In the genomic region with DNA sequence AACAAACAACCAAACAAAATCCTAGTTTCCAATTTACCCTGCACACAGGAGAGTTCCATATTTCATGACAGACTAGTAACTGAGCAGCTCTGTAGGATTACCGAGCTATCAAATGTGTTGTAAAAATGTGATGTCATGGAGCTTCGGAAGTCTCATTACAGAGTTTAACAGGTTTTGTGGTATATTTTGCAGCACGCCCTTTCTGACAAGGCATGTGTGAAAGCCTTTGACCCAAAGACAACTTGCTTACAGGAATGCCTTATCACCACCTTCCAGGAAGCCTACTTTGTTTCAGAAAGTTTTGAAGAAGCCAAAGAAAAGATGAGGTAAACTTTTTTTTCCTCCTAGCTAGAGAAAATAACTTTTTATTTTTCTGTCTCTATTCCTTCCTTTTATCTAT, we compare ENCODE assay signal across 29 cellular contexts.
"Had no signal": no experiment of that assay in that cellular context is flagged by ENCODE, and none has a peak within 500 bp of the region (broad histone marks: within the 10 kb centered on the region; RNA-seq: fewer than 3 reads in every experiment).

No MANE protein-coding gene starts in this region.

- H3K4me2 ChIP-seq: neural progenitor cell, smooth muscle cell had no signal

- H3K36me3 ChIP-seq: left ventricle myocardium inferior, neural progenitor cell, neutrophil, right atrium auricular region, right lobe of liver, transverse colon, upper lobe of right lung had no signal

- H3K36me3 Mint-ChIP-seq: immature natural killer cell; mesothelial cell of epicardium; naive B cell; natural killer cell; neural progenitor cell; stimulated activated memory B cell treated with anti-CD40 and anti-IgM and Interleukin-4, amounts not matched to agents 10 μg/mL and 1 μg/mL and 100 μg/mL, for 72 hours had no signal

- DNase-seq: hypothalamus; immature natural killer cell; kidney; left colon; left ventricle myocardium inferior; mesendoderm; naive B cell; natural killer cell; nephron progenitor cell; occipital lobe; psoas muscle; right lobe of liver; stimulated activated CD4-positive, alpha-beta T cell treated with anti-CD3 and anti-CD28 coated beads, Interleukin-1b, Interleukin-23, amount 100 ng/mL, for 48 hours; stimulated activated CD4-positive, alpha-beta T cell treated with anti-CD3 and anti-CD28 coated beads, Interleukin-2, amount 100 ng/mL, for 48 hours; stimulated activated CD4-positive, alpha-beta T cell treated with anti-CD3 and anti-CD28 coated beads, Interleukin-4, amount 100 ng/mL, for 4 hours; stimulated activated CD8-positive, alpha-beta memory T cell treated with anti-CD3 and anti-CD28 coated beads, Interleukin-4, amount 100 ng/mL, for 48 hours; stimulated activated naive CD4-positive, alpha-beta T cell treated with Interleukin-2 at 50 U/mL for 16 hours; stimulated activated naive CD8-positive, alpha-beta T cell treated with anti-CD3 and anti-CD28 coated beads, Interleukin-15, amount 100 ng/mL, for 72 hours; substantia nigra; transverse colon; upper lobe of right lung had no signal

- H3K9me3 ChIP-seq: left ventricle myocardium inferior, neutrophil, psoas muscle, right atrium auricular region, right lobe of liver, transverse colon, upper lobe of right lung had no signal

- H3K27me3 Mint-ChIP-seq: stimulated activated naive CD8-positive, alpha-beta T cell treated with anti-CD3 and anti-CD28 coated beads, Interleukin-15, amount 100 ng/mL, for 72 hours had no signal

- H3K9me3 Mint-ChIP-seq: mesothelial cell of epicardium; nephron progenitor cell; neural progenitor cell; stimulated activated memory B cell treated with anti-CD40 and anti-IgM and Interleukin-4, amounts not matched to agents 10 μg/mL and 1 μg/mL and 100 μg/mL, for 72 hours; stimulated activated naive CD8-positive, alpha-beta T cell treated with anti-CD3 and anti-CD28 coated beads, Interleukin-15, amount 100 ng/mL, for 72 hours had no signal

- H3K4me3 ChIP-seq: left ventricle myocardium inferior, lung, neural progenitor cell, psoas muscle, right atrium auricular region, right lobe of liver, smooth muscle cell, transverse colon, upper lobe of right lung had no signal

- H3K4me3 Mint-ChIP-seq: immature natural killer cell; mesothelial cell of epicardium; naive B cell; natural killer cell; nephron progenitor cell; neural progenitor cell; stimulated activated memory B cell treated with anti-CD40 and anti-IgM and Interleukin-4, amounts not matched to agents 10 μg/mL and 1 μg/mL and 100 μg/mL, for 72 hours; stimulated activated naive CD8-positive, alpha-beta T cell treated with anti-CD3 and anti-CD28 coated beads, Interleukin-15, amount 100 ng/mL, for 72 hours had no signal

- H3K27ac Mint-ChIP-seq: immature natural killer cell; mesothelial cell of epicardium; naive B cell; natural killer cell; nephron progenitor cell; neural progenitor cell; stimulated activated memory B cell treated with anti-CD40 and anti-IgM and Interleukin-4, amounts not matched to agents 10 μg/mL and 1 μg/mL and 100 μg/mL, for 72 hours; stimulated activated naive CD8-positive, alpha-beta T cell treated with anti-CD3 and anti-CD28 coated beads, Interleukin-15, amount 100 ng/mL, for 72 hours had no signal

- H3K27ac ChIP-seq: left ventricle myocardium inferior, neural progenitor cell, neutrophil, parathyroid adenoma, psoas muscle, right atrium auricular region, right lobe of liver, transverse colon, upper lobe of right lung had no signal

- H3K4me1 ChIP-seq: left ventricle myocardium inferior, neural progenitor cell, parathyroid adenoma, psoas muscle, right atrium auricular region, right lobe of liver, transverse colon, upper lobe of right lung had no signal

- H2AFZ ChIP-seq: neural progenitor cell, parathyroid adenoma had no signal

- H3K79me2 ChIP-seq: parathyroid adenoma had no signal

- ATAC-seq: left colon; natural killer cell; psoas muscle; right lobe of liver; stimulated activated memory B cell treated with anti-CD40 and anti-IgM and Interleukin-4, amounts not matched to agents 10 μg/mL and 1 μg/mL and 100 μg/mL, for 72 hours; stimulated activated naive CD8-positive, alpha-beta T cell treated with anti-CD3 and anti-CD28 coated beads, Interleukin-15, amount 100 ng/mL, for 72 hours; upper lobe of right lung had no signal

- H3K4me1 Mint-ChIP-seq: immature natural killer cell; naive B cell; natural killer cell; stimulated activated memory B cell treated with anti-CD40 and anti-IgM and Interleukin-4, amounts not matched to agents 10 μg/mL and 1 μg/mL and 100 μg/mL, for 72 hours; stimulated activated naive CD8-positive, alpha-beta T cell treated with anti-CD3 and anti-CD28 coated beads, Interleukin-15, amount 100 ng/mL, for 72 hours had no signal

- H3K27me3 ChIP-seq: neural progenitor cell, neutrophil, right atrium auricular region, right lobe of liver, transverse colon had no signal
